11 cellular contexts compared by ENCODE assay signal in the genomic region with DNA sequence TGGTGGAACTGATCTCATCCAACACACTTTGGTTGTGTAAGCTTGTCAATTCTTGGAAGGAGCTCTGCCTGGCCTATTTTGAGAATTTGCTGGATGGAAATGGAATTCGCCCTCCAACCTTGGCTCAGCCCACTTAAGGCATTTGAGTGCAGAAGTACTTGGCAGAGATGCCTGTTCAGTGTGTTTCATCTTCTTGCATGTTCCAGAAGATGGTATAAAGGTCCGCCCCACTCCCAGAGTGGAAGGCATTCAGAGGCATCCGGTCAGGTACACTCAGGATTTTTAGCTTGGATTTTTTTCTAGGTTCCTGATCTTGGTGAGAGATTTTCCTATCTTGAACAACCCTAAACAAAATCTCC.
DNase-seq lines count a peak whose midpoint lies in the region; ATAC-seq, FAIRE-seq and TF ChIP-seq lines count a peak whose summit lies in the region.
"Had no signal": no experiment of that assay in that cellular context is flagged by ENCODE, and none has a peak within 500 bp of the region (broad histone marks: within the 10 kb centered on the region; RNA-seq: fewer than 3 reads in every experiment).

No MANE protein-coding gene starts in this region.

- H3K36me3 ChIP-seq in astrocyte (ENCODE audit: insufficient read depth, low read length) (no peaks in the 10 kb centered on the region), heart left ventricle (no peaks in the 10 kb centered on the region)

- TF ChIP-seq POLR2A in heart left ventricle (IDR thresholded peaks at IDR 0.05) = no peak

- H3K9me3 Mint-ChIP-seq in astrocyte (ENCODE audit: unreplicated experiment) = no peaks in the 10 kb centered on the region
- H3K9me3 Mint-ChIP-seq: activated naive CD4-positive, alpha-beta T cell treated with anti-CD3 and anti-CD28 coated beads for 36 hours; CD8-positive, alpha-beta T cell had no signal

- ATAC-seq in heart left ventricle = peak; percentile 75 to 86 (median 84)
- ATAC-seq: CD8-positive, alpha-beta T cell had no signal

- peaks cover 15% of the 10 kb centered on the region for H3K36me3 Mint-ChIP-seq in astrocyte (ENCODE audit: low read depth, unreplicated experiment)
- H3K36me3 Mint-ChIP-seq: CD8-positive, alpha-beta T cell had no signal

- H3K79me2 ChIP-seq in astrocyte (ENCODE audit: insufficient read depth, low read length) = peaks cover 6% of the 10 kb centered on the region

- H3K4me2 ChIP-seq in astrocyte (ENCODE audit: low read length) = peak overlapping the region; percentile 64

- FAIRE-seq in astrocyte (lab: Jason Lieb, UNC) = no peak

- H2AFZ ChIP-seq in astrocyte (ENCODE audit: low read depth, low read length) = no peak overlapping the region

- H3K4me1 ChIP-seq in astrocyte (ENCODE audit: insufficient read depth, low read length) (peaks cover 47% of the 10 kb centered on the region), heart left ventricle (peaks cover 0 to 70% (median 22%) of the 10 kb centered on the region in 12 donors)

- 47 to 69% (median 56%) methylated on average over 3 of the region's 3 CpGs for WGBS in heart left ventricle, 4 donors

- H3K27ac Mint-ChIP-seq in astrocyte (ENCODE audit: unreplicated experiment) = no peak overlapping the region
- H3K27ac Mint-ChIP-seq: activated naive CD4-positive, alpha-beta T cell treated with anti-CD3 and anti-CD28 coated beads for 36 hours; CD8-positive, alpha-beta T cell had no signal

- intact Hi-C loops in heart left ventricle (cut with DNase I) = loop anchor here in 4 of 10 donors (2.0 to 10.0 kb wide), 3 partner anchors 14 to 100 kb away; a partner anchor contains a TSS

- no peak overlapping the region for H3K4me3 Mint-ChIP-seq in astrocyte (ENCODE audit: unreplicated experiment)
- H3K4me3 Mint-ChIP-seq: activated naive CD4-positive, alpha-beta T cell treated with anti-CD3 and anti-CD28 coated beads for 36 hours; CD8-positive, alpha-beta T cell had no signal

- H3K9me3 ChIP-seq in astrocyte (ENCODE audit: insufficient read depth, low read depth, low read length) (no peaks in the 10 kb centered on the region), heart left ventricle (peaks cover 0 to 17% (median 0%) of the 10 kb centered on the region in 12 donors)

- peak overlapping the region; percentile 38 for H3K27ac ChIP-seq in astrocyte (ENCODE audit: low read depth, low read length)
- H3K27ac ChIP-seq in heart left ventricle = peak overlapping the region; percentile 64 to 90 (median 78)

- H3K4me3 ChIP-seq in astrocyte (ENCODE audit: insufficient read depth, low read depth, low read length) (no peak overlapping the region), heart left ventricle (no peak overlapping the region), skeletal muscle cell (ENCODE audit: low read depth, low read length) (no peak overlapping the region)

- DNase-seq in AG20443 (ENCODE audit: low spot score) (peak; percentile 37), astrocyte (ENCODE audit: low read depth) (peak; percentile 89), heart left ventricle (peak in 4 of 5 donors; percentile 57 to 66 (median 63)), skeletal muscle cell (ENCODE audit: low read depth) (peak; percentile 71), DMS153 treated with DMSO at 0.1 percent for 48 hours (lab: John Stamatoyannopoulos, UW; ENCODE audit: unreplicated experiment) (no peak), NCI-H2227 treated with DMSO at 0.1 percent for 48 hours (lab: John Stamatoyannopoulos, UW) (no peak), inferior parietal cortex (ENCODE audit: extremely low spot score) (no peak)
- DNase-seq in stimulated activated CD4-positive, alpha-beta T cell treated with anti-CD3 and anti-CD28 coated beads, Interleukin-2, amount 100 ng/mL, for 24 hours = no peak
- DNase-seq: activated naive CD4-positive, alpha-beta T cell treated with anti-CD3 and anti-CD28 coated beads for 36 hours; CD8-positive, alpha-beta T cell; left colon had no signal

- H3K27me3 ChIP-seq in astrocyte (ENCODE audit: insufficient read depth, low read length) (no peaks in the 10 kb centered on the region), heart left ventricle (no peaks in the 10 kb centered on the region)

- H3K27me3 Mint-ChIP-seq in astrocyte (ENCODE audit: low read depth, unreplicated experiment) = no peaks in the 10 kb centered on the region

- H3K9ac ChIP-seq in astrocyte (ENCODE audit: low read length) = peak overlapping the region; percentile 49

- H4K20me1 ChIP-seq in astrocyte (ENCODE audit: insufficient read depth, low read length) = peaks cover 4% of the 10 kb centered on the region

- H3K4me1 Mint-ChIP-seq in astrocyte (ENCODE audit: low read depth, unreplicated experiment) = peaks cover 25% of the 10 kb centered on the region

- TF ChIP-seq CTCF in astrocyte (IDR thresholded peaks at IDR 0.05; ENCODE audit: insufficient read depth, low read depth, low read length) (no peak), heart left ventricle (IDR thresholded peaks at IDR 0.05) (no peak)

Comparison
In these comparisons a context has a peak if more than half of its experiments do, and no peak if none do; other contexts are left out.
1. DNase-seq: peak in AG20443 (single experiment), astrocyte (single experiment), heart left ventricle (4 of 5) and skeletal muscle cell (single experiment); none in DMS153 treated with DMSO at 0.1 percent for 48 hours (single experiment), stimulated activated CD4-positive, alpha-beta T cell treated with anti-CD3 and anti-CD28 coated beads, Interleukin-2, amount 100 ng/mL, for 24 hours (0 of 2), NCI-H2227 treated with DMSO at 0.1 percent for 48 hours (single experiment) and inferior parietal cortex (single experiment).